Comparison of ENCODE assay signal across 16 cellular contexts in the genomic region with DNA sequence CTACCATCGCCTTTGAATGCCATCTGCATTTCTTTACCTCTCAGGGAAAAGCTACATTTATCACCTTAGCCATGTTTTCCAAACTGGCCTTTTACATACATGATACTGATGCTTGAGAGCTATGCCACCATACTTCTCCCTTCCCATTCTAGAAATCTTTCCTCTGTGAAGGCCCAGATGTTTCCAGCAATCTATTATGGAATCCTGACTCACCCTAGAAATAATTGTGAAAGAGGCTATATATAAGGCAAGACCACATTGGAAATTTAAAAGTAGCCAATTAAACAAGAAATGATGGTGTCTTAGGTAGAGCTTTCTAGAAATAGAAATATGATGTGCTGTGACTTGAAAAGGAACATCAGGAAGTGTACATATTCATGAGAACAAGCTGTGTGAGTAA.
DNase-seq lines count a peak whose midpoint lies in the region; ATAC-seq, FAIRE-seq and TF ChIP-seq lines count a peak whose summit lies in the region.
"Had no signal": no experiment of that assay in that cellular context is flagged by ENCODE, and none has a peak within 500 bp of the region (broad histone marks: within the 10 kb centered on the region; RNA-seq: fewer than 3 reads in every experiment).

No MANE protein-coding gene starts in this region.

- H3K27me3 ChIP-seq in GM23248 (replicated peaks; ENCODE audit: insufficient read depth) (no peaks in the 10 kb centered on the region), bronchial epithelial cell (ENCODE audit: control insufficient read depth, insufficient read depth, low read length) (no peaks in the 10 kb centered on the region)

- H3K79me2 ChIP-seq in GM23248 (ENCODE audit: insufficient read depth) = no peaks in the 10 kb centered on the region

- no peaks in the 10 kb centered on the region for H3K9me3 ChIP-seq in GM23248 (ENCODE audit: low read depth)

- H3K9me2 ChIP-seq in GM23248 (ENCODE audit: insufficient read depth) = no peaks in the 10 kb centered on the region

- 92 to 95% methylated on average over 1 of the region's 1 CpG for WGBS in GM23248 (ENCODE audit: low coverage in 1 of 2, low lambda C conversion rate in 2 of 2, missing lambda C conversion rate in 2 of 2), 2 experiments

- no peak overlapping the region for H3K9ac ChIP-seq in GM23248

- no peak overlapping the region for H2AFZ ChIP-seq in GM23248
- H2AFZ ChIP-seq: GM23338 had no signal

- peak; percentile 37 for DNase-seq in GM23248
- peak; percentile 33 for DNase-seq in bronchial epithelial cell (ENCODE audit: low read depth)
- peak; percentile 25 for DNase-seq in fibroblast of the aortic adventitia (ENCODE audit: low read depth)
- no peak for DNase-seq in NCI-H82 treated with DMSO at 0.1 percent for 48 hours (lab: John Stamatoyannopoulos, UW; ENCODE audit: unreplicated experiment)
- DNase-seq in NCI-H1417 (lab: John Stamatoyannopoulos, UW) = no peak
- DNase-seq: C1 segment of cervical spinal cord; Calu3; CD4-positive, alpha-beta T cell; DMS 273 treated with DMSO at 0.1 percent for 48 hours; EL; GDM1; H7 had no signal

- no peak for FAIRE-seq in bronchial epithelial cell (lab: Jason Lieb, UNC)
- FAIRE-seq: A204.1 had no signal

- H3K27ac ChIP-seq in GM23248 = no peak overlapping the region

- H3K36me3 ChIP-seq in GM23248 (ENCODE audit: low read depth) (no peaks in the 10 kb centered on the region), bronchial epithelial cell (ENCODE audit: control insufficient read depth, insufficient read depth, low read length) (no peaks in the 10 kb centered on the region)

- no peaks in the 10 kb centered on the region for H3K4me1 ChIP-seq in GM23248 (ENCODE audit: insufficient read depth)

- ATAC-seq in HG03175 (IDR thresholded peaks at IDR 0.05; ENCODE audit: unreplicated experiment) = no peak
- no peak for ATAC-seq in GM21723 (IDR thresholded peaks at IDR 0.05; ENCODE audit: unreplicated experiment)
- ATAC-seq: GM23338 had no signal

- in situ Hi-C loops in GM23248 (cut with MboI) = no loop called here

- no peaks in the 10 kb centered on the region for H4K20me1 ChIP-seq in GM23248 (ENCODE audit: insufficient read depth)

- H3K4me3 ChIP-seq in GM23248 (no peak overlapping the region), bronchial epithelial cell (ENCODE audit: low read depth, low read length) (no peak overlapping the region), fibroblast of the aortic adventitia (ENCODE audit: low read depth, low read length) (no peak overlapping the region)
- H3K4me3 ChIP-seq: GM23338 had no signal

- no peak overlapping the region for H3K4me2 ChIP-seq in GM23248 (ENCODE audit: unreplicated experiment)
- H3K4me2 ChIP-seq: GM23338 had no signal

- TF ChIP-seq CTCF in bronchial epithelial cell (IDR thresholded peaks at IDR 0.05; ENCODE audit: insufficient read depth, low read length, severe bottlenecking) (no peak), fibroblast of the aortic adventitia (IDR thresholded peaks at IDR 0.05; ENCODE audit: insufficient read depth, low read length) (no peak)

- no peaks in the 10 kb centered on the region for H3F3A ChIP-seq in GM23248 (ENCODE audit: insufficient read depth)

Comparison
In these comparisons a context has a peak if more than half of its experiments do, and no peak if none do; other contexts are left out.
1. DNase-seq: peak in GM23248 (single experiment), bronchial epithelial cell (single experiment) and fibroblast of the aortic adventitia (single experiment); none in NCI-H82 treated with DMSO at 0.1 percent for 48 hours (single experiment) and NCI-H1417 (0 of 3).